1 cellular context compared by ENCODE assay signal in genomic region chr19:2950286-2951124, GRCh38.
A peak's percentile ranks its signal among the peaks of the same experiment; 100 is the strongest.
TF ChIP-seq lines count a peak whose summit lies in the region.

No MANE protein-coding gene starts in this region.

TF ChIP-seq in GM12878, 131 proteins besides CTCF, POLR2A, EP300 and RAD21 (continued from another document):
- TF ChIP-seq NRF1 (conservative IDR thresholded peaks at IDR 0.05; ENCODE audit: low read depth, low read length) (0 out of 2 replicates have a peak, but pooled peaks have one; percentile 19), TBL1XR1 (IDR thresholded peaks at IDR 0.05; ENCODE audit: low read depth, low read length) (peak; percentile 66; the same call in 1 of the 2 replicates), HSF1 (IDR thresholded peaks at IDR 0.05; ENCODE audit: low read depth, low read length) (0 out of 2 replicates have a peak, but pooled peaks have one; percentile 57), MXI1 (IDR thresholded peaks at IDR 0.05; ENCODE audit: low read depth, low read length) (peak; percentile 80), HCFC1 (IDR thresholded peaks at IDR 0.05; ENCODE audit: low read length) (peak; percentile 66), SMC3 (IDR thresholded peaks at IDR 0.05; ENCODE audit: borderline replicate concordance, low read length) (no peak), SREBF1 (IDR thresholded peaks at IDR 0.05; ENCODE audit: low read length) (peak; percentile 78), POU2F2 (IDR thresholded peaks at IDR 0.05; ENCODE audit: borderline replicate concordance, low read depth, low read length) (peak; percentile 84; the same call in 2 of the 3 replicates), E2F8 (IDR thresholded peaks at IDR 0.05; ENCODE audit: low read depth, partially characterized antibody) (peak; percentile 81), BHLHE40 (IDR thresholded peaks at IDR 0.05; ENCODE audit: borderline replicate concordance in 1 of 2, low read depth in 2 of 2, low read length in 1 of 2) (peak; percentile 55 to 82; a peak in 3 of 4 replicates), ZNF384 (IDR thresholded peaks at IDR 0.05; ENCODE audit: borderline replicate concordance, low read depth, low read length) (no peak), HDAC6 (IDR thresholded peaks at IDR 0.05; ENCODE audit: unreplicated experiment) (no peak), ZNF687 (IDR thresholded peaks at IDR 0.05) (peak; percentile 71), CEBPB (IDR thresholded peaks at IDR 0.05; ENCODE audit: borderline replicate concordance in 1 of 2, low read depth in 2 of 2, low read length in 2 of 2) (no peak), SMAD5 (IDR thresholded peaks at IDR 0.05; ENCODE audit: low read depth) (peak; percentile 79; the same call in 1 of the 2 replicates), POLR2AphosphoS2 (IDR thresholded peaks at IDR 0.05; ENCODE audit: low read depth, low read length) (peak; percentile 91), KAT2A (conservative IDR thresholded peaks at IDR 0.05; ENCODE audit: control insufficient read depth, low read depth, low read length) (no peak), TCF12 (IDR thresholded peaks at IDR 0.05; ENCODE audit: low read depth, low read length) (0 out of 2 replicates have a peak, but pooled peaks have one; percentile 44), CREB1 (IDR thresholded peaks at IDR 0.05; ENCODE audit: low read depth) (peak; percentile 85), SMARCA5 (IDR thresholded peaks at IDR 0.05) (peak; percentile 96), HDGF (IDR thresholded peaks at IDR 0.05) (peak; percentile 86), MTA2 (IDR thresholded peaks at IDR 0.05; ENCODE audit: low read depth) (peak; percentile 99), CBFB (IDR thresholded peaks at IDR 0.05; ENCODE audit: low read depth) (peak; percentile 80)
- TF ChIP-seq, protein P1, sequence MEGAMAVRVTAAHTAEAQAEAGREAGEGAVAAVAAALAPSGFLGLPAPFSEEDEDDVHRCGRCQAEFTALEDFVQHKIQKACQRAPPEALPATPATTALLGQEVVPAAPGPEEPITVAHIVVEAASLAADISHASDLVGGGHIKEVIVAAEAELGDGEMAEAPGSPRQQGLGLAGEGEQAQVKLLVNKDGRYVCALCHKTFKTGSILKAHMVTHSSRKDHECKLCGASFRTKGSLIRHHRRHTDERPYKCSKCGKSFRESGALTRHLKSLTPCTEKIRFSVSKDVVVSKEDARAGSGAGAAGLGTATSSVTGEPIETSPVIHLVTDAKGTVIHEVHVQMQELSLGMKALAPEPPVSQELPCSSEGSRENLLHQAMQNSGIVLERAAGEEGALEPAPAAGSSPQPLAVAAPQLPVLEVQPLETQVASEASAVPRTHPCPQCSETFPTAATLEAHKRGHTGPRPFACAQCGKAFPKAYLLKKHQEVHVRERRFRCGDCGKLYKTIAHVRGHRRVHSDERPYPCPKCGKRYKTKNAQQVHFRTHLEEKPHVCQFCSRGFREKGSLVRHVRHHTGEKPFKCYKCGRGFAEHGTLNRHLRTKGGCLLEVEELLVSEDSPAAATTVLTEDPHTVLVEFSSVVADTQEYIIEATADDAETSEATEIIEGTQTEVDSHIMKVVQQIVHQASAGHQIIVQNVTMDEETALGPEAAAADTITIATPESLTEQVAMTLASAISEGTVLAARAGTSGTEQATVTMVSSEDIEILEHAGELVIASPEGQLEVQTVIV (IDR thresholded peaks at IDR 0.05; ENCODE audit: borderline replicate concordance, partially characterized antibody): peak; percentile 57
- TF ChIP-seq, protein P2, sequence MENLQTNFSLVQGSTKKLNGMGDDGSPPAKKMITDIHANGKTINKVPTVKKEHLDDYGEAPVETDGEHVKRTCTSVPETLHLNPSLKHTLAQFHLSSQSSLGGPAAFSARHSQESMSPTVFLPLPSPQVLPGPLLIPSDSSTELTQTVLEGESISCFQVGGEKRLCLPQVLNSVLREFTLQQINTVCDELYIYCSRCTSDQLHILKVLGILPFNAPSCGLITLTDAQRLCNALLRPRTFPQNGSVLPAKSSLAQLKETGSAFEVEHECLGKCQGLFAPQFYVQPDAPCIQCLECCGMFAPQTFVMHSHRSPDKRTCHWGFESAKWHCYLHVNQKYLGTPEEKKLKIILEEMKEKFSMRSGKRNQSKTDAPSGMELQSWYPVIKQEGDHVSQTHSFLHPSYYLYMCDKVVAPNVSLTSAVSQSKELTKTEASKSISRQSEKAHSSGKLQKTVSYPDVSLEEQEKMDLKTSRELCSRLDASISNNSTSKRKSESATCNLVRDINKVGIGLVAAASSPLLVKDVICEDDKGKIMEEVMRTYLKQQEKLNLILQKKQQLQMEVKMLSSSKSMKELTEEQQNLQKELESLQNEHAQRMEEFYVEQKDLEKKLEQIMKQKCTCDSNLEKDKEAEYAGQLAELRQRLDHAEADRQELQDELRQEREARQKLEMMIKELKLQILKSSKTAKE (IDR thresholded peaks at IDR 0.05; ENCODE audit: low read depth, poor library complexity, severe bottlenecking): peak; percentile 27
- TF ChIP-seq, protein P3, sequence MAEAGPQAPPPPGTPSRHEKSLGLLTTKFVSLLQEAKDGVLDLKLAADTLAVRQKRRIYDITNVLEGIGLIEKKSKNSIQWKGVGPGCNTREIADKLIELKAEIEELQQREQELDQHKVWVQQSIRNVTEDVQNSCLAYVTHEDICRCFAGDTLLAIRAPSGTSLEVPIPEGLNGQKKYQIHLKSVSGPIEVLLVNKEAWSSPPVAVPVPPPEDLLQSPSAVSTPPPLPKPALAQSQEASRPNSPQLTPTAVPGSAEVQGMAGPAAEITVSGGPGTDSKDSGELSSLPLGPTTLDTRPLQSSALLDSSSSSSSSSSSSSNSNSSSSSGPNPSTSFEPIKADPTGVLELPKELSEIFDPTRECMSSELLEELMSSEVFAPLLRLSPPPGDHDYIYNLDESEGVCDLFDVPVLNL (IDR thresholded peaks at IDR 0.05; ENCODE audit: low read depth, low read length): no peak
- TF ChIP-seq, protein P4, sequence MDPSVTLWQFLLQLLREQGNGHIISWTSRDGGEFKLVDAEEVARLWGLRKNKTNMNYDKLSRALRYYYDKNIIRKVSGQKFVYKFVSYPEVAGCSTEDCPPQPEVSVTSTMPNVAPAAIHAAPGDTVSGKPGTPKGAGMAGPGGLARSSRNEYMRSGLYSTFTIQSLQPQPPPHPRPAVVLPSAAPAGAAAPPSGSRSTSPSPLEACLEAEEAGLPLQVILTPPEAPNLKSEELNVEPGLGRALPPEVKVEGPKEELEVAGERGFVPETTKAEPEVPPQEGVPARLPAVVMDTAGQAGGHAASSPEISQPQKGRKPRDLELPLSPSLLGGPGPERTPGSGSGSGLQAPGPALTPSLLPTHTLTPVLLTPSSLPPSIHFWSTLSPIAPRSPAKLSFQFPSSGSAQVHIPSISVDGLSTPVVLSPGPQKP (IDR thresholded peaks at IDR 0.05; ENCODE audit: low read depth, low read length): peak; percentile 97
